15 cellular contexts compared by ENCODE assay signal in genomic region chr1:179164494-179164893, GRCh38.
A peak's percentile ranks its signal among the peaks of the same experiment; 100 is the strongest.
DNase-seq lines count a peak whose midpoint lies in the region; ATAC-seq, FAIRE-seq and TF ChIP-seq lines count a peak whose summit lies in the region.
"Had no signal": no experiment of that assay in that cellular context is flagged by ENCODE, and none has a peak within 500 bp of the region (broad histone marks: within the 10 kb centered on the region; RNA-seq: fewer than 3 reads in every experiment).

No MANE protein-coding gene starts in this region.

- FAIRE-seq in A549 (lab: Jason Lieb, UNC), result no peak

- H3K4me3 ChIP-seq in A549, result no peak overlapping the region
- H3K4me3 ChIP-seq: upper lobe of right lung had no signal

- no peaks in the 10 kb centered on the region for H3K9me3 Mint-ChIP-seq in HFFc6
- H3K9me3 Mint-ChIP-seq: neural crest cell had no signal

- peak overlapping the region; percentile 44; the same call in 2 of the 3 replicates for H3K4me2 ChIP-seq in A549

- TF ChIP-seq POLR2A in A549 (IDR thresholded peaks at IDR 0.05; ENCODE audit: low read length), result no peak

- peak in 1 of 2 experiments; percentile 81; a peak in 3 of 6 replicates for ATAC-seq in A549
- ATAC-seq in HG03571 (IDR thresholded peaks at IDR 0.05; ENCODE audit: unreplicated experiment), result no peak
- ATAC-seq in GM21360 (IDR thresholded peaks at IDR 0.05; ENCODE audit: unreplicated experiment), result no peak
- ATAC-seq: left lobe of liver, upper lobe of right lung had no signal

- no peak for TF ChIP-seq RAD21 in A549 (conservative IDR thresholded peaks at IDR 0.05 in 1 of 2, IDR thresholded peaks at IDR 0.05 in 1 of 2)

- no peak overlapping the region for H3K4me3 Mint-ChIP-seq in HFFc6
- H3K4me3 Mint-ChIP-seq: neural crest cell had no signal

- POLR2A ChIA-PET in A549 (lab: Yijun Ruan, JAX), result interaction anchor here (0.6 to 1.0 kb wide), 2 partner anchors 8 to 11 kb away, joined by 3 to 4 read pairs; no protein-coding TSS in a partner anchor

- no peaks in the 10 kb centered on the region for H3K27me3 Mint-ChIP-seq in HFFc6 (ENCODE audit: insufficient read depth)

- TF ChIP-seq EP300 in A549 (IDR thresholded peaks at IDR 0.05), result no peak

- H3K4me1 Mint-ChIP-seq in HFFc6 (ENCODE audit: low read depth), result peaks cover 48% of the 10 kb centered on the region

- in situ Hi-C loops in T47D (cut with HindIII; ENCODE audit: low pct_unique_long_range_greater_than_20kb, low sequenced_read_pairs), result no loop called here

- H3K36me3 Mint-ChIP-seq in HFFc6 (ENCODE audit: low read depth), result no peaks in the 10 kb centered on the region

- no peak overlapping the region for H3K27ac Mint-ChIP-seq in HFFc6

- TF ChIP-seq CTCF in A549 (IDR thresholded peaks at IDR 0.05) (no peak), HFFc6 (IDR thresholded peaks at IDR 0.05) (no peak)

- peak in 1 of 2 experiments; percentile 68 for DNase-seq in A549 (ENCODE audit: low read depth in 1 of 2, low spot score in 1 of 2)
- peak; percentile 36 for DNase-seq in HFFc6
- peak; percentile 21 to 77 for DNase-seq in T47D (ENCODE audit: low read depth in 1 of 2, low spot score in 1 of 2)
- peak; percentile 38 for DNase-seq in iPS DF 19.7 (ENCODE audit: low read depth, low spot score)
- no peak for DNase-seq in stimulated activated CD4-positive, alpha-beta T cell treated with anti-CD3 and anti-CD28 coated beads, Interleukin-15, amount 100 ng/mL, for 24 hours
- DNase-seq in cerebellum (ENCODE audit: low spot score), result no peak
- DNase-seq: activated CD4-positive, CD25-positive, alpha-beta regulatory T cell treated with anti-CD3 and anti-CD28 coated beads, Interleukin-2, amount 50 U/mL, for 72 hours; NCI-H1092; stimulated activated CD4-positive, alpha-beta T cell treated with anti-CD3 and anti-CD28 coated beads, Interleukin-12 subunit alpha, Interleukin-12 subunit beta, amount 100 ng/mL, for 4 hours; upper lobe of right lung had no signal

- H3K27ac ChIP-seq in A549, result no peak overlapping the region
- H3K27ac ChIP-seq: HL-60, upper lobe of right lung had no signal

- CTCF ChIA-PET in A549 (lab: Yijun Ruan, JAX), result interaction anchor here (2.2 kb wide), 1 partner anchor 43 kb away, joined by 5 read pairs; no protein-coding TSS in a partner anchor

- WGBS in A549 (ENCODE audit: missing lambda C conversion rate), result 86% methylated on average over 1 of the region's 1 CpG

- H3K9me3 ChIP-seq in A549, result no peaks in the 10 kb centered on the region
- H3K9me3 ChIP-seq: upper lobe of right lung had no signal

- H3K4me1 ChIP-seq in A549, result peaks cover 35% of the 10 kb centered on the region
- H3K4me1 ChIP-seq: upper lobe of right lung had no signal

TF ChIP-seq in A549, 52 proteins besides CTCF, POLR2A, EP300 and RAD21:
- no peak for TF ChIP-seq CHD2 (IDR thresholded peaks at IDR 0.05; ENCODE audit: low read length, partially characterized antibody)
- peak; percentile 17; the same call in 1 of the 2 replicates for TF ChIP-seq GATA3 (IDR thresholded peaks at IDR 0.05; ENCODE audit: borderline replicate concordance)
- no peak for TF ChIP-seq CHD4 (IDR thresholded peaks at IDR 0.05; ENCODE audit: borderline replicate concordance)
- no peak for TF ChIP-seq EHF (CRISPR knock-in tag; IDR thresholded peaks at IDR 0.05)
- no peak for TF ChIP-seq ELK1 (IDR thresholded peaks at IDR 0.05; ENCODE audit: low read depth, low read length)
- no peak for TF ChIP-seq EHMT2 (IDR thresholded peaks at IDR 0.05; ENCODE audit: low read depth)
- TF ChIP-seq, protein P1, sequence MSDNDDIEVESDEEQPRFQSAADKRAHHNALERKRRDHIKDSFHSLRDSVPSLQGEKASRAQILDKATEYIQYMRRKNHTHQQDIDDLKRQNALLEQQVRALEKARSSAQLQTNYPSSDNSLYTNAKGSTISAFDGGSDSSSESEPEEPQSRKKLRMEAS (IDR thresholded peaks at IDR 0.05), result no peak

Comparison
In these comparisons a context has a peak if more than half of its experiments do, and no peak if none do; other contexts are left out.
1. DNase-seq: peak in HFFc6 (single experiment), T47D (2 of 2) and iPS DF 19.7 (single experiment); none in stimulated activated CD4-positive, alpha-beta T cell treated with anti-CD3 and anti-CD28 coated beads, Interleukin-15, amount 100 ng/mL, for 24 hours (single experiment) and cerebellum (single experiment).